30 cellular contexts compared by ENCODE assay signal in the genomic region with DNA sequence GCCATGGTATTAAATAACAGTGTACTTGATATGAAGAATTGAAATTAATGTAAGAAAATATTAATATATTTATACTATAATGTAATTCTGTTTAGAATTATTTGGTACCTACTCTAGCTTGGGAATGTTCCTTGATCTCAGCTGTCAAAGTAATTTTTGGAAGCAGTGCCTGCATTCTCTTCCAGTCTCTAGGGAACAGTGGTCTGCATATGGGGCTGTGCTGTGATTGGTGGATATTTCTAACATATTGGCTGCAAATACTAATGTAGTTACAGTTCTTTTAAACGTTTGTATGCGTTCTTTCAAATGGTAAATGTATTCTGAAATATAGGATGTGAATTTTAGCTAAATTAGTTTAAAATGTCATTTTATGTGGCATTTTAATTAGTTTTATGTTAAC.
"Had no signal": no experiment of that assay in that cellular context is flagged by ENCODE, and none has a peak within 500 bp of the region (broad histone marks: within the 10 kb centered on the region; RNA-seq: fewer than 3 reads in every experiment).

No MANE protein-coding gene starts in this region.

- H3K4me3 Mint-ChIP-seq: activated CD4-positive, alpha-beta memory T cell treated with anti-CD3 and anti-CD28 coated beads for 36 hours; activated CD4-positive, alpha-beta T cell treated with anti-CD3 and anti-CD28 coated beads, Interleukin-2, amount 10 ng/mL, durations not matched to agents 24 days and 14 days; activated naive CD4-positive, alpha-beta T cell treated with anti-CD3 and anti-CD28 coated beads, Interleukin-2, amount 10 ng/mL, durations not matched to agents 7 days and 5 days; activated T-helper 1 cell treated with anti-CD3 and anti-CD28 coated beads, Interleukin-12 subunit alpha, Interleukin-12 subunit beta, Interleukin-2, Interleukin-4 antibody, amounts not matched to agents 30 ng/mL and 10 ng/mL and 1 ng/mL, durations not matched to agents 14 hours and 24 hours and 36 hours; endodermal cell; mesothelial cell of epicardium; naive thymus-derived CD8-positive, alpha-beta T cell; neural crest cell; stimulated activated effector memory CD8-positive, alpha-beta T cell treated with anti-CD3 and anti-CD28 coated beads, Interleukin-12 subunit alpha, Interleukin-12 subunit beta, amount 100 ng/mL, for 72 hours; stimulated activated naive CD8-positive, alpha-beta T cell treated with anti-CD3 and anti-CD28 coated beads, Interleukin-15, Interleukin-2, amounts not matched to agents 100 ng/mL and 50 ng/mL, for 24 hours had no signal

- ATAC-seq: activated CD4-positive, CD25-positive, alpha-beta regulatory T cell treated with anti-CD3 and anti-CD28 coated beads, Interleukin-2, amount 50 U/mL, for 24 hours; esophagus mucosa; gastrocnemius medialis; naive thymus-derived CD8-positive, alpha-beta T cell; pancreas; sciatic nerve; stimulated activated effector memory CD8-positive, alpha-beta T cell treated with anti-CD3 and anti-CD28 coated beads, Interleukin-12 subunit alpha, Interleukin-12 subunit beta, amount 100 ng/mL, for 72 hours had no signal

- H3K27me3 Mint-ChIP-seq: activated CD4-positive, alpha-beta memory T cell treated with anti-CD3 and anti-CD28 coated beads for 36 hours; activated CD4-positive, alpha-beta T cell treated with anti-CD3 and anti-CD28 coated beads, Interleukin-2, amount 10 ng/mL, durations not matched to agents 24 days and 14 days; activated naive CD4-positive, alpha-beta T cell treated with anti-CD3 and anti-CD28 coated beads, Interleukin-2, amount 10 ng/mL, durations not matched to agents 7 days and 5 days; naive thymus-derived CD8-positive, alpha-beta T cell; stimulated activated naive CD8-positive, alpha-beta T cell treated with anti-CD3 and anti-CD28 coated beads, Interleukin-15, Interleukin-2, amounts not matched to agents 100 ng/mL and 50 ng/mL, for 24 hours had no signal

- H3K4me1 Mint-ChIP-seq: activated CD4-positive, alpha-beta T cell treated with anti-CD3 and anti-CD28 coated beads, Interleukin-2, amount 10 ng/mL, durations not matched to agents 24 days and 14 days; activated naive CD4-positive, alpha-beta T cell treated with anti-CD3 and anti-CD28 coated beads, Interleukin-2, amount 10 ng/mL, durations not matched to agents 7 days and 5 days; naive thymus-derived CD8-positive, alpha-beta T cell; stimulated activated effector memory CD8-positive, alpha-beta T cell treated with anti-CD3 and anti-CD28 coated beads, Interleukin-12 subunit alpha, Interleukin-12 subunit beta, amount 100 ng/mL, for 72 hours had no signal

- H3K27ac Mint-ChIP-seq: activated CD4-positive, alpha-beta memory T cell treated with anti-CD3 and anti-CD28 coated beads for 36 hours; activated CD4-positive, alpha-beta T cell treated with anti-CD3 and anti-CD28 coated beads, Interleukin-2, amount 10 ng/mL, durations not matched to agents 24 days and 14 days; activated naive CD4-positive, alpha-beta T cell treated with anti-CD3 and anti-CD28 coated beads, Interleukin-2, amount 10 ng/mL, durations not matched to agents 7 days and 5 days; activated T-helper 1 cell treated with anti-CD3 and anti-CD28 coated beads, Interleukin-12 subunit alpha, Interleukin-12 subunit beta, Interleukin-2, Interleukin-4 antibody, amounts not matched to agents 30 ng/mL and 10 ng/mL and 1 ng/mL, durations not matched to agents 14 hours and 24 hours and 36 hours; endodermal cell; mesothelial cell of epicardium; naive thymus-derived CD8-positive, alpha-beta T cell; stimulated activated effector memory CD8-positive, alpha-beta T cell treated with anti-CD3 and anti-CD28 coated beads, Interleukin-12 subunit alpha, Interleukin-12 subunit beta, amount 100 ng/mL, for 72 hours; stimulated activated naive CD8-positive, alpha-beta T cell treated with anti-CD3 and anti-CD28 coated beads, Interleukin-15, Interleukin-2, amounts not matched to agents 100 ng/mL and 50 ng/mL, for 24 hours had no signal

- DNase-seq: activated CD4-positive, alpha-beta memory T cell treated with anti-CD3 and anti-CD28 coated beads for 36 hours; activated CD4-positive, alpha-beta T cell treated with anti-CD3 and anti-CD28 coated beads, Interleukin-2, amount 10 ng/mL, durations not matched to agents 24 days and 14 days; activated CD8-positive, alpha-beta memory T cell treated with anti-CD3 and anti-CD28 coated beads, Interleukin-2, amount 50 U/mL, for 4 hours; activated effector memory CD4-positive, alpha-beta T cell treated with anti-CD3 and anti-CD28 coated beads, Interleukin-2, amount 50 U/mL, for 16 hours; activated naive CD4-positive, alpha-beta T cell treated with anti-CD3 and anti-CD28 coated beads, Interleukin-2, amount 10 ng/mL, durations not matched to agents 7 days and 5 days; activated T-cell treated with anti-CD3 and anti-CD28 coated beads, Interleukin-2, amount 50 U/mL, for 1 hour; amniotic stem cell; brain microvascular endothelial cell; caudate nucleus; endodermal cell; gastrocnemius medialis; hippocampal formation; kidney; naive thymus-derived CD8-positive, alpha-beta T cell; nucleus accumbens; pancreas; retina; small intestine; stimulated activated CD4-positive, alpha-beta T cell treated with anti-CD3 and anti-CD28 coated beads, Interleukin-4, amount 100 ng/mL, for 24 hours; trophoblast cell had no signal

- H3K9me3 Mint-ChIP-seq: activated CD4-positive, alpha-beta memory T cell treated with anti-CD3 and anti-CD28 coated beads for 36 hours; activated CD4-positive, alpha-beta T cell treated with anti-CD3 and anti-CD28 coated beads, Interleukin-2, amount 10 ng/mL, durations not matched to agents 24 days and 14 days; activated naive CD4-positive, alpha-beta T cell treated with anti-CD3 and anti-CD28 coated beads, Interleukin-2, amount 10 ng/mL, durations not matched to agents 7 days and 5 days; activated T-helper 1 cell treated with anti-CD3 and anti-CD28 coated beads, Interleukin-12 subunit alpha, Interleukin-12 subunit beta, Interleukin-2, Interleukin-4 antibody, amounts not matched to agents 30 ng/mL and 10 ng/mL and 1 ng/mL, durations not matched to agents 14 hours and 24 hours and 36 hours; endodermal cell; mesothelial cell of epicardium; naive thymus-derived CD8-positive, alpha-beta T cell; neural crest cell; stimulated activated effector memory CD8-positive, alpha-beta T cell treated with anti-CD3 and anti-CD28 coated beads, Interleukin-12 subunit alpha, Interleukin-12 subunit beta, amount 100 ng/mL, for 72 hours; stimulated activated naive CD8-positive, alpha-beta T cell treated with anti-CD3 and anti-CD28 coated beads, Interleukin-15, Interleukin-2, amounts not matched to agents 100 ng/mL and 50 ng/mL, for 24 hours had no signal

- H3K4me3 ChIP-seq: gastrocnemius medialis, pancreas, prostate gland, thoracic aorta had no signal
